Comparison of ENCODE assay signal across 8 cellular contexts in genomic region chr1:1597275-1597930, GRCh38. TPM values are rescaled to one million over a fixed set of nuclear protein-coding genes. Genes with fewer than 3 reads are reported as not detected.
A peak's percentile ranks its signal among the peaks of the same experiment; 100 is the strongest.
DNase-seq lines count a peak whose midpoint lies in the region; ATAC-seq and TF ChIP-seq lines count a peak whose summit lies in the region.

No MANE protein-coding gene starts in this region.

- no peaks in the 10 kb centered on the region for H3K9me2 ChIP-seq in MM.1S (replicated peaks; ENCODE audit: insufficient read depth, low read length)

- H4K20me1 ChIP-seq in MM.1S (ENCODE audit: insufficient read depth, low read length) (no peaks in the 10 kb centered on the region), osteoblast (ENCODE audit: insufficient read depth, low read length) (peaks cover 4% of the 10 kb centered on the region)

- H3K79me2 ChIP-seq in MM.1S (ENCODE audit: low read length) (no peaks in the 10 kb centered on the region), osteoblast (ENCODE audit: insufficient read depth, low read length) (no peaks in the 10 kb centered on the region)

- peaks cover 7% of the 10 kb centered on the region; the same call in 1 of the 2 replicates for H3F3A ChIP-seq in MM.1S (ENCODE audit: insufficient read depth, low read length)

- no peak overlapping the region for H3K4me2 ChIP-seq in MM.1S (ENCODE audit: low read depth, low read length)
- H3K4me2 ChIP-seq in osteoblast (ENCODE audit: insufficient read depth, low read length) = no peak overlapping the region

- H3K4me3 ChIP-seq in MM.1S (ENCODE audit: low read length) = no peak overlapping the region
- H3K4me3 ChIP-seq in osteoblast (ENCODE audit: insufficient read depth, low read length) = no peak overlapping the region

- H3K9me3 ChIP-seq in MM.1S (replicated peaks; ENCODE audit: insufficient read depth, low read length) (no peaks in the 10 kb centered on the region), osteoblast (ENCODE audit: low read depth, low read length) (no peaks in the 10 kb centered on the region)

- DNase-seq in NCI-H510A (lab: John Stamatoyannopoulos, UW) = peak; percentile 71
- DNase-seq in NCI-H510A treated with DMSO at 0.1 percent for 48 hours (lab: John Stamatoyannopoulos, UW) = no peak
- DNase-seq in MM.1S = no peak
- peak; percentile 54 for DNase-seq in ecto neural progenitor cell (ENCODE audit: low spot score)
- peak; percentile 97 for DNase-seq in osteoblast (ENCODE audit: insufficient read length, low spot score, missing footprints)
- DNase-seq in amniotic stem cell (lab: John Stamatoyannopoulos, UW) = no peak
- DNase-seq in mesenteric fat pad (ENCODE audit: low spot score) = no peak

- H2AFZ ChIP-seq in MM.1S (ENCODE audit: low read length) = no peak overlapping the region
- no peak overlapping the region for H2AFZ ChIP-seq in osteoblast (ENCODE audit: low read length)

- H3K36me3 ChIP-seq in MM.1S (replicated peaks; ENCODE audit: insufficient read depth, low read length) (no peaks in the 10 kb centered on the region), osteoblast (ENCODE audit: insufficient read depth, low read length) (no peaks in the 10 kb centered on the region)

- peaks cover 8% of the 10 kb centered on the region for H3K4me1 ChIP-seq in MM.1S (ENCODE audit: low read length)
- no peaks in the 10 kb centered on the region for H3K4me1 ChIP-seq in osteoblast (ENCODE audit: insufficient read depth, low read length)

- H3K27ac ChIP-seq in MM.1S (ENCODE audit: low read length) (no peak overlapping the region), osteoblast (ENCODE audit: low read depth, low read length) (no peak overlapping the region)

- H3K27me3 ChIP-seq in MM.1S (replicated peaks; ENCODE audit: insufficient read depth, low read length) (peaks cover 57% of the 10 kb centered on the region), osteoblast (ENCODE audit: insufficient read depth, low read length) (peaks cover 52% of the 10 kb centered on the region)

- TF ChIP-seq CTCF in MM.1S (IDR thresholded peaks at IDR 0.05; ENCODE audit: low read length) (peak; percentile 31), osteoblast (IDR thresholded peaks at IDR 0.05; ENCODE audit: extremely low read depth, low read depth, low read length) (no peak)

- H3K9ac ChIP-seq in MM.1S (ENCODE audit: low read length) = no peak overlapping the region

- ATAC-seq in GM19328 (IDR thresholded peaks at IDR 0.05; ENCODE audit: unreplicated experiment) = no peak

RNA-seq across cellular contexts. Expression of gene FNDC10, which starts 2.5 kb away (rescaled TPM):
- total RNA-seq in osteoblast (2.1 and 2.5 TPM in 2 replicates), mesenteric fat pad (2.9 TPM)

RNA-seq across cellular contexts. Expression of gene MIB2, which starts 17.9 kb away (rescaled TPM):
- total RNA-seq in osteoblast = 74.0 and 80.7 TPM in 2 replicates
- total RNA-seq in mesenteric fat pad = 37.9 TPM

RNA-seq across cellular contexts. Expression of gene SSU72, which starts 22.7 kb away (rescaled TPM):
- total RNA-seq in osteoblast (67.2 and 73.1 TPM in 2 replicates), mesenteric fat pad (144 TPM)

RNA-seq across cellular contexts. Expression of gene MMP23B, which starts 34.6 kb away (rescaled TPM):
- 0.59 and 1.1 TPM in 2 replicates for total RNA-seq in osteoblast
- 17.2 TPM for total RNA-seq in mesenteric fat pad

RNA-seq across cellular contexts. Expression of gene TMEM240, which starts 57.0 kb away (rescaled TPM):
- 1.8 and 2.7 TPM in 2 replicates for total RNA-seq in osteoblast
- total RNA-seq in mesenteric fat pad = 1.4 TPM

Comparison
In these comparisons a context has a peak if more than half of its experiments do, and no peak if none do; other contexts are left out.
1. DNase-seq: peak in NCI-H510A (single experiment), ecto neural progenitor cell (single experiment) and osteoblast (single experiment); none in NCI-H510A treated with DMSO at 0.1 percent for 48 hours (single experiment), MM.1S (single experiment), amniotic stem cell (single experiment) and mesenteric fat pad (single experiment).